Comparison of ENCODE assay signal across 24 cellular contexts in genomic region chrX:23465105-23465791, GRCh38.
DNase-seq lines count a peak whose midpoint lies in the region; ATAC-seq, FAIRE-seq and TF ChIP-seq lines count a peak whose summit lies in the region.
"Had no signal": no experiment of that assay in that cellular context is flagged by ENCODE, and none has a peak within 500 bp of the region (broad histone marks: within the 10 kb centered on the region; RNA-seq: fewer than 3 reads in every experiment).

No MANE protein-coding gene starts in this region.

- TF ChIP-seq POLR2A in A549 (IDR thresholded peaks at IDR 0.05; ENCODE audit: low read length) (no peak), body of pancreas (IDR thresholded peaks at IDR 0.05) (no peak)

- no peak for TF ChIP-seq CTCF in A549 (IDR thresholded peaks at IDR 0.05)
- TF ChIP-seq CTCF in body of pancreas (IDR thresholded peaks at IDR 0.05), result no peak
- no peak for TF ChIP-seq CTCF in pancreas (IDR thresholded peaks at IDR 0.05)

- intact Hi-C loops in body of pancreas (cut with DNase I) (no loop called here), pancreas (cut with DNase I) (no loop called here)

- H3K27ac ChIP-seq in A549, result no peak overlapping the region
- peak overlapping the region in 3 of 4 donors; percentile 12 to 55 (median 40) for H3K27ac ChIP-seq in body of pancreas
- peak overlapping the region in 2 of 4 donors; percentile 4 to 45 for H3K27ac ChIP-seq in pancreas
- H3K27ac ChIP-seq: 22Rv1, BLaER1 had no signal

- H3K9me3 ChIP-seq in A549 (no peaks in the 10 kb centered on the region), body of pancreas (no peaks in the 10 kb centered on the region), pancreas (no peaks in the 10 kb centered on the region)
- H3K9me3 ChIP-seq: BE2C had no signal

- ATAC-seq in A549 (no peak), body of pancreas (peak; percentile 92), pancreas (peak; percentile 85 to 98 (median 94)), GM19395 (IDR thresholded peaks at IDR 0.05; ENCODE audit: unreplicated experiment) (no peak)
- ATAC-seq in activated CD4-positive, CD25-positive, alpha-beta regulatory T cell treated with anti-CD3 and anti-CD28 coated beads, Interleukin-2, amount 50 U/mL, for 24 hours, result no peak
- ATAC-seq: GM12878 had no signal

- no peak overlapping the region for H3K4me2 ChIP-seq in A549
- H3K4me2 ChIP-seq: BLaER1 had no signal

- DNase-seq in A549 (ENCODE audit: low read depth in 1 of 2, low spot score in 1 of 2), result no peak
- DNase-seq in body of pancreas, result peak; percentile 10 to 50 (median 34)
- DNase-seq in pancreas, result peak in 2 of 6 donors; percentile 7 to 17
- DNase-seq: ACHN; BE2C; C1 segment of cervical spinal cord; CD4-positive, alpha-beta memory T cell; CD4-positive, CD25-positive, alpha-beta regulatory T cell; CD8-positive, alpha-beta memory T cell; COR-L47; DMS 273 treated with DMSO at 0.1 percent for 48 hours; DMS153; DMS53; DMS79; DND-41; EL; GDM1 had no signal

- FAIRE-seq in A549 (lab: Jason Lieb, UNC) (peak; percentile 32), pancreas (lab: Jason Lieb, UNC) (no peak)
- FAIRE-seq: GM12878, GM12892, GM18507 had no signal

- TF ChIP-seq EP300 in A549 (IDR thresholded peaks at IDR 0.05), result no peak

- H3K36me3 ChIP-seq in body of pancreas (replicated peaks in 1 of 2; ENCODE audit: insufficient read depth in 1 of 2, low read depth in 2 of 2), result no peaks in the 10 kb centered on the region
- no peaks in the 10 kb centered on the region for H3K36me3 ChIP-seq in pancreas
- H3K36me3 ChIP-seq: BE2C, BLaER1 had no signal

- POLR2A ChIA-PET in A549 (lab: Yijun Ruan, JAX), result no interaction called here

- no peaks in the 10 kb centered on the region for H3K4me1 ChIP-seq in A549
- no peaks in the 10 kb centered on the region for H3K4me1 ChIP-seq in body of pancreas
- peaks cover 0 to 3% (median 0%) of the 10 kb centered on the region in 3 donors for H3K4me1 ChIP-seq in pancreas
- H3K4me1 ChIP-seq: BE2C, BLaER1 had no signal

- no peak overlapping the region for H3K4me3 ChIP-seq in A549
- H3K4me3 ChIP-seq in body of pancreas, result no peak overlapping the region
- no peak overlapping the region for H3K4me3 ChIP-seq in pancreas
- H3K4me3 ChIP-seq: BLaER1, GM12878 had no signal

- CTCF ChIA-PET in A549 (lab: Yijun Ruan, JAX), result no interaction called here

- no peaks in the 10 kb centered on the region for H3K27me3 ChIP-seq in body of pancreas
- H3K27me3 ChIP-seq in pancreas, result peaks cover 0 to 4% (median 0%) of the 10 kb centered on the region in 4 donors
- H3K27me3 ChIP-seq: BE2C, BLaER1 had no signal

- 3% methylated on average over 3 of the region's 3 CpGs for WGBS in A549 (ENCODE audit: missing lambda C conversion rate)
- WGBS in body of pancreas, 2 donors, result 19 to 23% methylated on average over 3 of the region's 3 CpGs
- WGBS in pancreas, 2 donors, result 23 to 27% methylated on average over 3 of the region's 3 CpGs

- TF ChIP-seq RAD21 in A549 (conservative IDR thresholded peaks at IDR 0.05 in 1 of 2, IDR thresholded peaks at IDR 0.05 in 1 of 2), result no peak

TF ChIP-seq in A549, 52 proteins besides CTCF, POLR2A, EP300 and RAD21:
- TF ChIP-seq FOSB (CRISPR knock-in tag; IDR thresholded peaks at IDR 0.05) (no peak), PHF8 (IDR thresholded peaks at IDR 0.05; ENCODE audit: borderline replicate concordance, low read depth) (no peak), NPAS2 (CRISPR knock-in tag; IDR thresholded peaks at IDR 0.05; ENCODE audit: borderline replicate concordance) (no peak), HOXB13 (CRISPR knock-in tag; IDR thresholded peaks at IDR 0.05; ENCODE audit: low read depth) (no peak), ZFP36 (IDR thresholded peaks at IDR 0.05; ENCODE audit: borderline replicate concordance, partially characterized antibody) (no peak), EHF (CRISPR knock-in tag; IDR thresholded peaks at IDR 0.05) (no peak), CBX8 (IDR thresholded peaks at IDR 0.05) (no peak), RCOR1 (IDR thresholded peaks at IDR 0.05; ENCODE audit: low read depth, low read length) (no peak), TFCP2L1 (CRISPR knock-in tag; IDR thresholded peaks at IDR 0.05) (no peak), HDAC2 (IDR thresholded peaks at IDR 0.05) (no peak)
- TF ChIP-seq, protein P1, sequence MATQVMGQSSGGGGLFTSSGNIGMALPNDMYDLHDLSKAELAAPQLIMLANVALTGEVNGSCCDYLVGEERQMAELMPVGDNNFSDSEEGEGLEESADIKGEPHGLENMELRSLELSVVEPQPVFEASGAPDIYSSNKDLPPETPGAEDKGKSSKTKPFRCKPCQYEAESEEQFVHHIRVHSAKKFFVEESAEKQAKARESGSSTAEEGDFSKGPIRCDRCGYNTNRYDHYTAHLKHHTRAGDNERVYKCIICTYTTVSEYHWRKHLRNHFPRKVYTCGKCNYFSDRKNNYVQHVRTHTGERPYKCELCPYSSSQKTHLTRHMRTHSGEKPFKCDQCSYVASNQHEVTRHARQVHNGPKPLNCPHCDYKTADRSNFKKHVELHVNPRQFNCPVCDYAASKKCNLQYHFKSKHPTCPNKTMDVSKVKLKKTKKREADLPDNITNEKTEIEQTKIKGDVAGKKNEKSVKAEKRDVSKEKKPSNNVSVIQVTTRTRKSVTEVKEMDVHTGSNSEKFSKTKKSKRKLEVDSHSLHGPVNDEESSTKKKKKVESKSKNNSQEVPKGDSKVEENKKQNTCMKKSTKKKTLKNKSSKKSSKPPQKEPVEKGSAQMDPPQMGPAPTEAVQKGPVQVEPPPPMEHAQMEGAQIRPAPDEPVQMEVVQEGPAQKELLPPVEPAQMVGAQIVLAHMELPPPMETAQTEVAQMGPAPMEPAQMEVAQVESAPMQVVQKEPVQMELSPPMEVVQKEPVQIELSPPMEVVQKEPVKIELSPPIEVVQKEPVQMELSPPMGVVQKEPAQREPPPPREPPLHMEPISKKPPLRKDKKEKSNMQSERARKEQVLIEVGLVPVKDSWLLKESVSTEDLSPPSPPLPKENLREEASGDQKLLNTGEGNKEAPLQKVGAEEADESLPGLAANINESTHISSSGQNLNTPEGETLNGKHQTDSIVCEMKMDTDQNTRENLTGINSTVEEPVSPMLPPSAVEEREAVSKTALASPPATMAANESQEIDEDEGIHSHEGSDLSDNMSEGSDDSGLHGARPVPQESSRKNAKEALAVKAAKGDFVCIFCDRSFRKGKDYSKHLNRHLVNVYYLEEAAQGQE (IDR thresholded peaks at IDR 0.05), result no peak
- TF ChIP-seq, protein P2, sequence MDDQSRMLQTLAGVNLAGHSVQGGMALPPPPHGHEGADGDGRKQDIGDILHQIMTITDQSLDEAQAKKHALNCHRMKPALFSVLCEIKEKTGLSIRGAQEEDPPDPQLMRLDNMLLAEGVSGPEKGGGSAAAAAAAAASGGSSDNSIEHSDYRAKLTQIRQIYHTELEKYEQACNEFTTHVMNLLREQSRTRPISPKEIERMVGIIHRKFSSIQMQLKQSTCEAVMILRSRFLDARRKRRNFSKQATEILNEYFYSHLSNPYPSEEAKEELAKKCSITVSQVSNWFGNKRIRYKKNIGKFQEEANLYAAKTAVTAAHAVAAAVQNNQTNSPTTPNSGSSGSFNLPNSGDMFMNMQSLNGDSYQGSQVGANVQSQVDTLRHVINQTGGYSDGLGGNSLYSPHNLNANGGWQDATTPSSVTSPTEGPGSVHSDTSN (IDR thresholded peaks at IDR 0.05), result no peak

Comparison
In these comparisons a context has a peak if more than half of its experiments do, and no peak if none do; other contexts are left out.
1. ATAC-seq: peak in body of pancreas (single experiment) and pancreas (4 of 4); none in A549 (0 of 2), activated CD4-positive, CD25-positive, alpha-beta regulatory T cell treated with anti-CD3 and anti-CD28 coated beads, Interleukin-2, amount 50 U/mL, for 24 hours (0 of 2) and GM19395 (single experiment).
2. DNase-seq: peak in body of pancreas (4 of 4); none in A549 (0 of 2).
3. H3K27ac ChIP-seq: peak in body of pancreas (3 of 4); none in A549 (0 of 2).